Comparison of ENCODE assay signal across 15 cellular contexts in the genomic region with DNA sequence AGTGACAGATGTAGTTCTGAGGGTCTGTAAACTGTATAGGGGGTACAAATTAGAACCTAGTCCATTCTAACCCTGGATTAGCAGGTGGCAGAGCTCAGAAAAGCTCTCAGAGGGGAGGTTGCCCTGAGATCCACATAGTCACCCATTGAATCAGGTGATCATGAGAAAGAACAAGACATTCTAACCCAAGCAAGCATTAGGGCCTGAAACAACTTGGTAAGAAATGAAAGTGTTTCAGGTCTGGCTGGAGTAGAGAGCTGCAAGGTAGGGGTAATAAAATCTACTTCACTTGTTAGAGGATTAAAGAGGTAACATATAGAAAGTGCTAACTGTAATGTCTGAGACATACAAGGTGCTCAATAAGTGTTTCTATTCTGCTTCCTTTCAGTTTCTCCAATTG. TPM values are rescaled to one million over a fixed set of nuclear protein-coding genes. Genes with fewer than 3 reads are reported as not detected.
DNase-seq lines count a peak whose midpoint lies in the region; ATAC-seq and TF ChIP-seq lines count a peak whose summit lies in the region.
"Had no signal": no experiment of that assay in that cellular context is flagged by ENCODE, and none has a peak within 500 bp of the region (broad histone marks: within the 10 kb centered on the region; RNA-seq: fewer than 3 reads in every experiment).

No MANE protein-coding gene starts in this region.

- dilution Hi-C loops in mammary epithelial cell (cut with HindIII; ENCODE audit: low sequenced_read_pairs), result no loop called here

- intact Hi-C loops in mammary epithelial cell (cut with micrococcal nuclease), result no loop called here
- intact Hi-C loops in breast epithelium (cut with DNase I; ENCODE audit: low total_unique reads), result no loop called here
- intact Hi-C loops in CD4-positive, alpha-beta T cell (cut with DNase I, micrococcal nuclease), result no loop called here

- H3K36me3 ChIP-seq in mammary epithelial cell (ENCODE audit: insufficient read depth, low read length) (no peaks in the 10 kb centered on the region), breast epithelium (no peaks in the 10 kb centered on the region)
- H3K36me3 ChIP-seq: upper lobe of right lung had no signal

- H3K4me1 ChIP-seq in mammary epithelial cell (ENCODE audit: insufficient read depth, low read length), result peaks cover 11% of the 10 kb centered on the region
- H3K4me1 ChIP-seq in breast epithelium, result no peaks in the 10 kb centered on the region

- CTCF ChIA-PET in mammary epithelial cell (lab: Charles Lee; ENCODE audit: low non-redundant PET), result no interaction called here
- CTCF ChIA-PET in CD4-positive, alpha-beta T cell (lab: Charles Lee), result no interaction called here

- TF ChIP-seq POLR2A in breast epithelium (IDR thresholded peaks at IDR 0.05), result no peak

- POLR2A ChIA-PET in CD4-positive, alpha-beta T cell (lab: Charles Lee), result interaction anchor here (0.6 to 0.8 kb wide), 2 partner anchors 9 to 15 kb away, joined by 3 read pairs; a partner anchor contains a TSS

- no peaks in the 10 kb centered on the region for H3K9me3 Mint-ChIP-seq in stimulated activated naive CD8-positive, alpha-beta T cell treated with anti-CD3 and anti-CD28 coated beads, Interleukin-15, amount 100 ng/mL, for 72 hours
- no peaks in the 10 kb centered on the region for H3K9me3 Mint-ChIP-seq in CD4-positive, alpha-beta T cell
- H3K9me3 Mint-ChIP-seq: endodermal cell, mesothelial cell of epicardium had no signal

- H3K9ac ChIP-seq in mammary epithelial cell (ENCODE audit: insufficient read depth, low read length), result no peak overlapping the region

- DNase-seq in mammary epithelial cell, result no peak
- DNase-seq in breast epithelium (ENCODE audit: low spot score in 2 of 2), result no peak
- DNase-seq in stimulated activated naive CD8-positive, alpha-beta T cell treated with anti-CD3 and anti-CD28 coated beads, Interleukin-15, amount 100 ng/mL, for 72 hours, result no peak
- DNase-seq in DMS153 (lab: John Stamatoyannopoulos, UW), result no peak
- DNase-seq in CD4-positive, alpha-beta T cell, result no peak
- no peak for DNase-seq in Ammon's horn (ENCODE audit: low spot score)
- DNase-seq: endodermal cell, KG1, NCI-H226, upper lobe of right lung had no signal

- no peak overlapping the region for H3K4me3 Mint-ChIP-seq in stimulated activated naive CD8-positive, alpha-beta T cell treated with anti-CD3 and anti-CD28 coated beads, Interleukin-15, amount 100 ng/mL, for 72 hours
- H3K4me3 Mint-ChIP-seq in CD4-positive, alpha-beta T cell, result no peak overlapping the region
- H3K4me3 Mint-ChIP-seq: endodermal cell, mesothelial cell of epicardium had no signal

- ATAC-seq in HG02588 (IDR thresholded peaks at IDR 0.05; ENCODE audit: unreplicated experiment) (peak; percentile 66), HG03354 (IDR thresholded peaks at IDR 0.05; ENCODE audit: poor library complexity, severe bottlenecking, unreplicated experiment) (peak; percentile 60)
- ATAC-seq in stimulated activated naive CD8-positive, alpha-beta T cell treated with anti-CD3 and anti-CD28 coated beads, Interleukin-15, amount 100 ng/mL, for 72 hours, result peak; percentile 32
- ATAC-seq in CD4-positive, alpha-beta T cell (ENCODE audit: poor library complexity), result no peak
- ATAC-seq: upper lobe of right lung had no signal

- peaks cover 55% of the 10 kb centered on the region for H3K4me1 Mint-ChIP-seq in stimulated activated naive CD8-positive, alpha-beta T cell treated with anti-CD3 and anti-CD28 coated beads, Interleukin-15, amount 100 ng/mL, for 72 hours
- H3K4me1 Mint-ChIP-seq in CD4-positive, alpha-beta T cell (ENCODE audit: low read depth), result no peaks in the 10 kb centered on the region

- H3K9me3 ChIP-seq in mammary epithelial cell (replicated peaks; ENCODE audit: insufficient read depth, low read length), result no peaks in the 10 kb centered on the region
- H3K9me3 ChIP-seq in breast epithelium, result no peaks in the 10 kb centered on the region
- H3K9me3 ChIP-seq in CD4-positive, alpha-beta T cell (ENCODE audit: control insufficient read depth, low read length), result no peaks in the 10 kb centered on the region
- H3K9me3 ChIP-seq: upper lobe of right lung had no signal

- peak overlapping the region; percentile 1 for H2AFZ ChIP-seq in mammary epithelial cell (ENCODE audit: low read depth, low read length)
- H2AFZ ChIP-seq: hepatocyte had no signal

- no peaks in the 10 kb centered on the region for H4K20me1 ChIP-seq in mammary epithelial cell (ENCODE audit: insufficient read depth, low read length)

- BruUV-seq in mammary epithelial cell (replicated peaks; lab: Mats Ljungman, UMichigan), result no TSS peak

- H3K27ac Mint-ChIP-seq in stimulated activated naive CD8-positive, alpha-beta T cell treated with anti-CD3 and anti-CD28 coated beads, Interleukin-15, amount 100 ng/mL, for 72 hours, result no peak overlapping the region
- H3K27ac Mint-ChIP-seq in CD4-positive, alpha-beta T cell, result no peak overlapping the region
- H3K27ac Mint-ChIP-seq: endodermal cell, mesothelial cell of epicardium had no signal

- no peaks in the 10 kb centered on the region for H3K27me3 ChIP-seq in mammary epithelial cell (ENCODE audit: insufficient read depth, low read length)
- no peaks in the 10 kb centered on the region for H3K27me3 ChIP-seq in breast epithelium
- H3K27me3 ChIP-seq in CD4-positive, alpha-beta T cell (ENCODE audit: control insufficient read depth, insufficient read depth, low read length), result no peaks in the 10 kb centered on the region
- H3K27me3 ChIP-seq: hepatocyte, upper lobe of right lung had no signal

- no peak for TF ChIP-seq CTCF in mammary epithelial cell (conservative IDR thresholded peaks at IDR 0.05 in 1 of 2, IDR thresholded peaks at IDR 0.05 in 1 of 2; ENCODE audit: extremely low read depth in 1 of 2, insufficient read depth in 1 of 2, low read depth in 1 of 2, low read length in 2 of 2)
- TF ChIP-seq CTCF in breast epithelium (IDR thresholded peaks at IDR 0.05), result no peak
- TF ChIP-seq CTCF in CD4-positive, alpha-beta T cell (IDR thresholded peaks at IDR 0.05), result no peak

- H3K79me2 ChIP-seq in mammary epithelial cell (ENCODE audit: insufficient read depth, low read length), result no peaks in the 10 kb centered on the region
- H3K79me2 ChIP-seq: hepatocyte had no signal

- H3K27ac ChIP-seq in mammary epithelial cell (ENCODE audit: insufficient read depth, low read depth, low read length) (no peak overlapping the region), breast epithelium (no peak overlapping the region)
- H3K27ac ChIP-seq in CD4-positive, alpha-beta T cell (ENCODE audit: low read depth, low read length), result no peak overlapping the region
- H3K27ac ChIP-seq: 22Rv1, upper lobe of right lung had no signal

- H3K4me2 ChIP-seq in mammary epithelial cell (ENCODE audit: insufficient read depth, low read depth, low read length), result no peak overlapping the region
- H3K4me2 ChIP-seq: hepatocyte had no signal

- H3K4me3 ChIP-seq in mammary epithelial cell (replicated peaks in 1 of 3; ENCODE audit: insufficient read depth in 1 of 3, low read depth in 2 of 3, low read length in 3 of 3) (no peak overlapping the region), breast epithelium (no peak overlapping the region)
- H3K4me3 ChIP-seq: hepatocyte, upper lobe of right lung had no signal

- H3K27me3 Mint-ChIP-seq in stimulated activated naive CD8-positive, alpha-beta T cell treated with anti-CD3 and anti-CD28 coated beads, Interleukin-15, amount 100 ng/mL, for 72 hours, result no peaks in the 10 kb centered on the region
- H3K27me3 Mint-ChIP-seq in CD4-positive, alpha-beta T cell, result no peaks in the 10 kb centered on the region

- H3K36me3 Mint-ChIP-seq in CD4-positive, alpha-beta T cell (ENCODE audit: low read depth), result no peaks in the 10 kb centered on the region
- H3K36me3 Mint-ChIP-seq: mesothelial cell of epicardium had no signal

- in situ Hi-C loops in mammary epithelial cell (cut with MboI; ENCODE audit: low sequenced_read_pairs in 2 of 2), result no loop called here

RNA-seq across cellular contexts. Expression of a gene that starts 8.8 kb away (rescaled TPM):
- total RNA-seq in mammary epithelial cell, result 10 to 100 TPM; 38.0 to 65.3 TPM
- 22.2 TPM for polyA plus RNA-seq in mammary epithelial cell
- 26.8 TPM for polyA minus RNA-seq in mammary epithelial cell
- 100 to 1,000 TPM in 1 of 3 donors, 10 to 100 TPM in 2; 42.3 to 134 (median 42.4) TPM for total RNA-seq in breast epithelium
- 1 to 10 TPM; 4.6 to 5.6 TPM for total RNA-seq in CD4-positive, alpha-beta T cell

Comparison
In these comparisons a context has a peak if more than half of its experiments do, and no peak if none do; other contexts are left out.
1. RNA of a gene that starts 8.8 kb away (total RNA-seq): 38.0 to 65.3 TPM in mammary epithelial cell and 42.3 to 134 TPM in breast epithelium; 4.6 to 5.6 TPM in CD4-positive, alpha-beta T cell; every median in the first group is over 4 times any median in the second.